Comparison of ENCODE assay signal across 8 cellular contexts in genomic region chr18:77062518-77063003, GRCh38.
DNase-seq lines count a peak whose midpoint lies in the region; ATAC-seq and TF ChIP-seq lines count a peak whose summit lies in the region.

No MANE protein-coding gene starts in this region.

- H3K4me3 Mint-ChIP-seq in T-helper 1 cell treated with Interleukin-12 subunit alpha and Interleukin-12 subunit beta and Interleukin-4 antibody, amounts not matched to agents 30 μg/mL and 1 μg/mL, for 36 hours, result peak overlapping the region; percentile 81
- peak overlapping the region; percentile 25 for H3K4me3 Mint-ChIP-seq in dendritic cell treated with granulocyte-macrophage colony-stimulating factor and Interleukin-4, amounts not matched to agents 40 ng/mL and 50 ng/mL, for 4 days
- no peak overlapping the region for H3K4me3 Mint-ChIP-seq in H9

- WGBS in H9 (ENCODE audit: extremely low coverage, insufficient read length, low lambda C conversion rate), result no CpG with 5 or more reads among the region's 12 CpGs

- no peak overlapping the region for H2AK5ac ChIP-seq in H9 (ENCODE audit: insufficient read length, low read length)

- H3K4me1 ChIP-seq in H9 (ENCODE audit: insufficient read depth, low read length), result no peaks in the 10 kb centered on the region

- H2BK120ac ChIP-seq in H9 (ENCODE audit: low read depth, low read length, poor library complexity, severe bottlenecking), result no peak overlapping the region

- no peak overlapping the region for H3K4me2 ChIP-seq in H9 (ENCODE audit: insufficient read depth, insufficient read length, low read length)

- no peak overlapping the region for H2AFZ ChIP-seq in H9 (ENCODE audit: low read length)

- in situ Hi-C loops in G401 (cut with HindIII; ENCODE audit: low sequenced_read_pairs), result no loop called here

- H2BK15ac ChIP-seq in H9 (ENCODE audit: low read depth, low read length), result no peak overlapping the region

- no peak overlapping the region for H4K5ac ChIP-seq in H9 (ENCODE audit: insufficient read length, low read depth, low read length)

- H3K9me3 Mint-ChIP-seq in T-helper 1 cell treated with Interleukin-12 subunit alpha and Interleukin-12 subunit beta and Interleukin-4 antibody, amounts not matched to agents 30 μg/mL and 1 μg/mL, for 36 hours, result no peaks in the 10 kb centered on the region
- H3K9me3 Mint-ChIP-seq in dendritic cell treated with granulocyte-macrophage colony-stimulating factor and Interleukin-4, amounts not matched to agents 40 ng/mL and 50 ng/mL, for 4 days, result no peaks in the 10 kb centered on the region
- H3K9me3 Mint-ChIP-seq in H9, result no peaks in the 10 kb centered on the region

- no peaks in the 10 kb centered on the region for H3K27me3 ChIP-seq in H9 (ENCODE audit: insufficient read depth, low read length)

- H3K18ac ChIP-seq in H9 (ENCODE audit: insufficient read length, low read depth, low read length), result no peak overlapping the region

- H3K27ac ChIP-seq in H9 (ENCODE audit: insufficient read length, low read depth, low read length), result no peak overlapping the region

- no peaks in the 10 kb centered on the region for H3K79me1 ChIP-seq in H9 (ENCODE audit: insufficient read depth, low read depth, low read length, poor library complexity, severe bottlenecking)

- peaks cover 59% of the 10 kb centered on the region for H3K36me3 Mint-ChIP-seq in T-helper 1 cell treated with Interleukin-12 subunit alpha and Interleukin-12 subunit beta and Interleukin-4 antibody, amounts not matched to agents 30 μg/mL and 1 μg/mL, for 36 hours (ENCODE audit: low read depth)
- peaks cover 87% of the 10 kb centered on the region for H3K36me3 Mint-ChIP-seq in dendritic cell treated with granulocyte-macrophage colony-stimulating factor and Interleukin-4, amounts not matched to agents 40 ng/mL and 50 ng/mL, for 4 days (ENCODE audit: low read depth)
- peaks cover 0 to 5% (median 0%) of the 10 kb centered on the region in 3 experiments; a peak in 2 of 7 replicates for H3K36me3 Mint-ChIP-seq in H9 (ENCODE audit: insufficient read depth in 1 of 3, low read depth in 3 of 3)

- H3K27me3 Mint-ChIP-seq in T-helper 1 cell treated with Interleukin-12 subunit alpha and Interleukin-12 subunit beta and Interleukin-4 antibody, amounts not matched to agents 30 μg/mL and 1 μg/mL, for 36 hours (ENCODE audit: low read depth), result no peaks in the 10 kb centered on the region
- no peaks in the 10 kb centered on the region for H3K27me3 Mint-ChIP-seq in dendritic cell treated with granulocyte-macrophage colony-stimulating factor and Interleukin-4, amounts not matched to agents 40 ng/mL and 50 ng/mL, for 4 days
- H3K27me3 Mint-ChIP-seq in H9 (ENCODE audit: low read depth), result no peaks in the 10 kb centered on the region

- no peaks in the 10 kb centered on the region for H3K79me2 ChIP-seq in H9 (ENCODE audit: insufficient read depth, low read length)

- H3K9ac ChIP-seq in H9 (ENCODE audit: extremely low read depth, insufficient read length, low read length), result no peak overlapping the region

- peak; percentile 57 for ATAC-seq in GM19025 (IDR thresholded peaks at IDR 0.05; ENCODE audit: low read depth, unreplicated experiment)
- ATAC-seq in HG03045 (IDR thresholded peaks at IDR 0.05; ENCODE audit: unreplicated experiment), result peak; percentile 61

- no peak overlapping the region for H2BK20ac ChIP-seq in H9 (ENCODE audit: low read depth, low read length, poor library complexity, severe bottlenecking)

- no peak overlapping the region for H2BK12ac ChIP-seq in H9 (ENCODE audit: insufficient read length, low read depth, low read length)

- no peak overlapping the region for H3K14ac ChIP-seq in H9 (ENCODE audit: insufficient read depth, low read length)

- H3K4me1 Mint-ChIP-seq in T-helper 1 cell treated with Interleukin-12 subunit alpha and Interleukin-12 subunit beta and Interleukin-4 antibody, amounts not matched to agents 30 μg/mL and 1 μg/mL, for 36 hours (ENCODE audit: low read depth), result peaks cover 79% of the 10 kb centered on the region
- H3K4me1 Mint-ChIP-seq in dendritic cell treated with granulocyte-macrophage colony-stimulating factor and Interleukin-4, amounts not matched to agents 40 ng/mL and 50 ng/mL, for 4 days (ENCODE audit: low read depth), result peaks cover 80% of the 10 kb centered on the region
- peaks cover 15 to 22% of the 10 kb centered on the region in 2 experiments for H3K4me1 Mint-ChIP-seq in H9

- no peak overlapping the region for H3K56ac ChIP-seq in H9 (ENCODE audit: insufficient read length, low read depth, low read length)

- no peak overlapping the region for H4K91ac ChIP-seq in H9 (ENCODE audit: insufficient read length, low read depth, low read length)

- H4K20me1 ChIP-seq in H9 (ENCODE audit: control insufficient read depth, insufficient read depth, insufficient read length), result no peaks in the 10 kb centered on the region

- H4K8ac ChIP-seq in H9 (replicated peaks; ENCODE audit: insufficient read length, low read depth, low read length), result no peak overlapping the region

- H3T11ph ChIP-seq in H9 (ENCODE audit: low read length), result no peak overlapping the region

- DNase-seq in stimulated activated CD4-positive, alpha-beta T cell treated with anti-CD3 and anti-CD28 coated beads, TNF-alpha, amount 100 ng/mL, for 1 hour (ENCODE audit: low read depth in 3 of 3, low spot score in 1 of 3), result peak in 2 of 3 donors; percentile 47 to 57
- no peak for DNase-seq in H9
- no peak for DNase-seq in G401 (ENCODE audit: low spot score)
- DNase-seq in UCSD-AML1 (lab: John Stamatoyannopoulos, UW; ENCODE audit: unreplicated experiment), result no peak

- intact Hi-C loops in dendritic cell treated with granulocyte-macrophage colony-stimulating factor and Interleukin-4, amounts not matched to agents 40 ng/mL and 50 ng/mL, for 4 days (cut with micrococcal nuclease), result no loop called here

- peak overlapping the region; percentile 99 for H3K27ac Mint-ChIP-seq in T-helper 1 cell treated with Interleukin-12 subunit alpha and Interleukin-12 subunit beta and Interleukin-4 antibody, amounts not matched to agents 30 μg/mL and 1 μg/mL, for 36 hours
- peak overlapping the region; percentile 93 for H3K27ac Mint-ChIP-seq in dendritic cell treated with granulocyte-macrophage colony-stimulating factor and Interleukin-4, amounts not matched to agents 40 ng/mL and 50 ng/mL, for 4 days
- no peak overlapping the region; a peak in 1 of 7 replicates for H3K27ac Mint-ChIP-seq in H9

- H2BK5ac ChIP-seq in H9 (ENCODE audit: insufficient read length, low read length), result no peak overlapping the region

- no peak overlapping the region for H3K4ac ChIP-seq in H9 (ENCODE audit: low read depth, low read length)

- no peak overlapping the region for H3K23ac ChIP-seq in H9 (ENCODE audit: insufficient read length, low read depth, low read length)

- no peaks in the 10 kb centered on the region for H3K23me2 ChIP-seq in H9 (ENCODE audit: insufficient read length, low read depth, low read length, poor library complexity, severe bottlenecking)

- TF ChIP-seq CTCF in H9 (conservative IDR thresholded peaks at IDR 0.05), result no peak

- H3K9me3 ChIP-seq in H9 (ENCODE audit: control insufficient read depth, low read depth, low read length), result no peaks in the 10 kb centered on the region

Comparison
In these comparisons a context has a peak if more than half of its experiments do, and no peak if none do; other contexts are left out.
1. H3K27ac Mint-ChIP-seq: peak in T-helper 1 cell treated with Interleukin-12 subunit alpha and Interleukin-12 subunit beta and Interleukin-4 antibody, amounts not matched to agents 30 μg/mL and 1 μg/mL, for 36 hours (single experiment) and dendritic cell treated with granulocyte-macrophage colony-stimulating factor and Interleukin-4, amounts not matched to agents 40 ng/mL and 50 ng/mL, for 4 days (single experiment); none in H9 (0 of 3).
2. H3K4me3 Mint-ChIP-seq: peak in T-helper 1 cell treated with Interleukin-12 subunit alpha and Interleukin-12 subunit beta and Interleukin-4 antibody, amounts not matched to agents 30 μg/mL and 1 μg/mL, for 36 hours (single experiment) and dendritic cell treated with granulocyte-macrophage colony-stimulating factor and Interleukin-4, amounts not matched to agents 40 ng/mL and 50 ng/mL, for 4 days (single experiment); none in H9 (0 of 2).
3. DNase-seq: peak in stimulated activated CD4-positive, alpha-beta T cell treated with anti-CD3 and anti-CD28 coated beads, TNF-alpha, amount 100 ng/mL, for 1 hour (2 of 3); none in H9 (single experiment), G401 (single experiment) and UCSD-AML1 (single experiment).